ENCODE assay signal across 1 cellular context in the genomic region with DNA sequence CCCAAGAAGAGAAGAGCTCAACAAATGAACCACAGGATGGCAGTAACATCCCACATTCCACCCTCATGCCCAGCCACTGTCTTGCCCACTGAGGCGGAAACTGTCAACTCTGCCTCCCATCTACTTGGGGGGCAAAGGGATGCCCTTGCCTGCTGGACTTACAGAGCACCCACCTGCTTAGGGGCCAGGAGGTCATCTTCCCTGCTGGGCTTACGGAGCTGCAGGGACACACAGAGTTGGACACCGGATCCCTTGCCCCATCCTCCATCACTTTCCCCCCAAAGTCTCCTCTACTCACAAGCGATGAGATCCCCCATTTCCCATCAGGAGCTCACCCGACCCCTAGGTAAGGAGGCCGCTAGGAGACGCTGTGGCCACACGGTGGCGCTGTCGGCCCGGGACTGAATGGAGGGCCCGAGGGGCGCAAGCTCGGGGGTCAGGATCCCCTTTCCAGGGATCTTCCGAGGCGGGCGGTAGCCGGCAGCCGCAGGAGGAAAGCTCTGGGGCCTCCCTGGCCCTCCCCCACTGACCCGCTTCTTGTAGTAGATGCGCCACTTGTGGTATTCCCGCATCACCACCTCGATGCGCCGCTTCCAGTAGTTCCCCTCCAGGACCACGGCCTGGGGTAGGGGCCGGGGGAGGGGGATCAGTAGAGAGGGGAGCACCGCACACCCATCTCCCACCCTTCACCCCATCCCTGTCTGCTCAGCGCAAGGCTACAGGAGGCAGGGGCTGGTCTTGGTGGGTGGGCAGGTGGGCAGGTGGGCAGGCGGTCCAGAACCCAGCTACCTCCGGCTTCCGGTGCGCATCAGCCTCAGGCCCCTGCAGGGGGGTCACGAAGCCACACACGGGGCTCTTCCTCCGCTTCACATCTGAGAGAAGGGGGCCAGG.
TF ChIP-seq lines count a peak whose summit lies in the region.

No MANE protein-coding gene starts in this region.

TF ChIP-seq in HepG2, 621 proteins besides CTCF, POLR2A, EP300 and RAD21 (continues in another document):
- TF ChIP-seq ZNF746 (CRISPR knock-in tag; IDR thresholded peaks at IDR 0.05) (no peak), SALL1 (CRISPR knock-in tag; IDR thresholded peaks at IDR 0.05) (peak; percentile 50), EHMT2 (IDR thresholded peaks at IDR 0.05; ENCODE audit: borderline replicate concordance, low read depth, low read length) (no peak), NFE2L2 (IDR thresholded peaks at IDR 0.05; ENCODE audit: low read length) (no peak), EED (CRISPR knock-in tag; IDR thresholded peaks at IDR 0.05) (no peak), ZNF773 (CRISPR knock-in tag; IDR thresholded peaks at IDR 0.05; ENCODE audit: borderline replicate concordance) (no peak), ZNF879 (CRISPR knock-in tag; IDR thresholded peaks at IDR 0.05) (no peak), ZNF788 (CRISPR knock-in tag; IDR thresholded peaks at IDR 0.05; ENCODE audit: borderline replicate concordance) (no peak; the same call in 1 of the 2 replicates), ZNF333 (CRISPR knock-in tag; IDR thresholded peaks at IDR 0.05; ENCODE audit: borderline replicate concordance) (no peak), NFIC (IDR thresholded peaks at IDR 0.05; ENCODE audit: low read length) (no peak), RBM39 (IDR thresholded peaks at IDR 0.05; ENCODE audit: low read depth, low read length, poor library complexity, severe bottlenecking) (peak; percentile 66), RNF2 (conservative IDR thresholded peaks at IDR 0.05; ENCODE audit: low read depth) (no peak), U2AF1 (optimal IDR thresholded peaks at IDR 0.05; ENCODE audit: low read depth, low read length) (no peak), U2AF2 (IDR thresholded peaks at IDR 0.05; ENCODE audit: low read depth, low read length) (no peak), ZNF629 (CRISPR knock-in tag; conservative IDR thresholded peaks at IDR 0.05) (no peak), HNRNPL (IDR thresholded peaks at IDR 0.05; ENCODE audit: low read depth, low read length) (0 out of 2 replicates have a peak, but pooled peaks have one; percentile 23), STAT5B (CRISPR knock-in tag; IDR thresholded peaks at IDR 0.05) (no peak), MXD1 (CRISPR knock-in tag; IDR thresholded peaks at IDR 0.05) (no peak), ZBTB39 (CRISPR knock-in tag; IDR thresholded peaks at IDR 0.05) (no peak)
- TF ChIP-seq, protein P1, sequence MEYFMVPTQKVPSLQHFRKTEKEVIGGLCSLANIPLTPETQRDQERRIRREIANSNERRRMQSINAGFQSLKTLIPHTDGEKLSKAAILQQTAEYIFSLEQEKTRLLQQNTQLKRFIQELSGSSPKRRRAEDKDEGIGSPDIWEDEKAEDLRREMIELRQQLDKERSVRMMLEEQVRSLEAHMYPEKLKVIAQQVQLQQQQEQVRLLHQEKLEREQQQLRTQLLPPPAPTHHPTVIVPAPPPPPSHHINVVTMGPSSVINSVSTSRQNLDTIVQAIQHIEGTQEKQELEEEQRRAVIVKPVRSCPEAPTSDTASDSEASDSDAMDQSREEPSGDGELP (IDR thresholded peaks at IDR 0.05; ENCODE audit: borderline replicate concordance, low read depth): no peak
- TF ChIP-seq, protein P2, sequence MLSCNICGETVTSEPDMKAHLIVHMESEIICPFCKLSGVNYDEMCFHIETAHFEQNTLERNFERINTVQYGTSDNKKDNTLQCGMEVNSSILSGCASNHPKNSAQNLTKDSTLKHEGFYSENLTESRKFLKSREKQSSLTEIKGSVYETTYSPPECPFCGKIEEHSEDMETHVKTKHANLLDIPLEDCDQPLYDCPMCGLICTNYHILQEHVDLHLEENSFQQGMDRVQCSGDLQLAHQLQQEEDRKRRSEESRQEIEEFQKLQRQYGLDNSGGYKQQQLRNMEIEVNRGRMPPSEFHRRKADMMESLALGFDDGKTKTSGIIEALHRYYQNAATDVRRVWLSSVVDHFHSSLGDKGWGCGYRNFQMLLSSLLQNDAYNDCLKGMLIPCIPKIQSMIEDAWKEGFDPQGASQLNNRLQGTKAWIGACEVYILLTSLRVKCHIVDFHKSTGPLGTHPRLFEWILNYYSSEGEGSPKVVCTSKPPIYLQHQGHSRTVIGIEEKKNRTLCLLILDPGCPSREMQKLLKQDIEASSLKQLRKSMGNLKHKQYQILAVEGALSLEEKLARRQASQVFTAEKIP (CRISPR knock-in tag; IDR thresholded peaks at IDR 0.05; ENCODE audit: borderline replicate concordance): no peak
- TF ChIP-seq, protein P3, sequence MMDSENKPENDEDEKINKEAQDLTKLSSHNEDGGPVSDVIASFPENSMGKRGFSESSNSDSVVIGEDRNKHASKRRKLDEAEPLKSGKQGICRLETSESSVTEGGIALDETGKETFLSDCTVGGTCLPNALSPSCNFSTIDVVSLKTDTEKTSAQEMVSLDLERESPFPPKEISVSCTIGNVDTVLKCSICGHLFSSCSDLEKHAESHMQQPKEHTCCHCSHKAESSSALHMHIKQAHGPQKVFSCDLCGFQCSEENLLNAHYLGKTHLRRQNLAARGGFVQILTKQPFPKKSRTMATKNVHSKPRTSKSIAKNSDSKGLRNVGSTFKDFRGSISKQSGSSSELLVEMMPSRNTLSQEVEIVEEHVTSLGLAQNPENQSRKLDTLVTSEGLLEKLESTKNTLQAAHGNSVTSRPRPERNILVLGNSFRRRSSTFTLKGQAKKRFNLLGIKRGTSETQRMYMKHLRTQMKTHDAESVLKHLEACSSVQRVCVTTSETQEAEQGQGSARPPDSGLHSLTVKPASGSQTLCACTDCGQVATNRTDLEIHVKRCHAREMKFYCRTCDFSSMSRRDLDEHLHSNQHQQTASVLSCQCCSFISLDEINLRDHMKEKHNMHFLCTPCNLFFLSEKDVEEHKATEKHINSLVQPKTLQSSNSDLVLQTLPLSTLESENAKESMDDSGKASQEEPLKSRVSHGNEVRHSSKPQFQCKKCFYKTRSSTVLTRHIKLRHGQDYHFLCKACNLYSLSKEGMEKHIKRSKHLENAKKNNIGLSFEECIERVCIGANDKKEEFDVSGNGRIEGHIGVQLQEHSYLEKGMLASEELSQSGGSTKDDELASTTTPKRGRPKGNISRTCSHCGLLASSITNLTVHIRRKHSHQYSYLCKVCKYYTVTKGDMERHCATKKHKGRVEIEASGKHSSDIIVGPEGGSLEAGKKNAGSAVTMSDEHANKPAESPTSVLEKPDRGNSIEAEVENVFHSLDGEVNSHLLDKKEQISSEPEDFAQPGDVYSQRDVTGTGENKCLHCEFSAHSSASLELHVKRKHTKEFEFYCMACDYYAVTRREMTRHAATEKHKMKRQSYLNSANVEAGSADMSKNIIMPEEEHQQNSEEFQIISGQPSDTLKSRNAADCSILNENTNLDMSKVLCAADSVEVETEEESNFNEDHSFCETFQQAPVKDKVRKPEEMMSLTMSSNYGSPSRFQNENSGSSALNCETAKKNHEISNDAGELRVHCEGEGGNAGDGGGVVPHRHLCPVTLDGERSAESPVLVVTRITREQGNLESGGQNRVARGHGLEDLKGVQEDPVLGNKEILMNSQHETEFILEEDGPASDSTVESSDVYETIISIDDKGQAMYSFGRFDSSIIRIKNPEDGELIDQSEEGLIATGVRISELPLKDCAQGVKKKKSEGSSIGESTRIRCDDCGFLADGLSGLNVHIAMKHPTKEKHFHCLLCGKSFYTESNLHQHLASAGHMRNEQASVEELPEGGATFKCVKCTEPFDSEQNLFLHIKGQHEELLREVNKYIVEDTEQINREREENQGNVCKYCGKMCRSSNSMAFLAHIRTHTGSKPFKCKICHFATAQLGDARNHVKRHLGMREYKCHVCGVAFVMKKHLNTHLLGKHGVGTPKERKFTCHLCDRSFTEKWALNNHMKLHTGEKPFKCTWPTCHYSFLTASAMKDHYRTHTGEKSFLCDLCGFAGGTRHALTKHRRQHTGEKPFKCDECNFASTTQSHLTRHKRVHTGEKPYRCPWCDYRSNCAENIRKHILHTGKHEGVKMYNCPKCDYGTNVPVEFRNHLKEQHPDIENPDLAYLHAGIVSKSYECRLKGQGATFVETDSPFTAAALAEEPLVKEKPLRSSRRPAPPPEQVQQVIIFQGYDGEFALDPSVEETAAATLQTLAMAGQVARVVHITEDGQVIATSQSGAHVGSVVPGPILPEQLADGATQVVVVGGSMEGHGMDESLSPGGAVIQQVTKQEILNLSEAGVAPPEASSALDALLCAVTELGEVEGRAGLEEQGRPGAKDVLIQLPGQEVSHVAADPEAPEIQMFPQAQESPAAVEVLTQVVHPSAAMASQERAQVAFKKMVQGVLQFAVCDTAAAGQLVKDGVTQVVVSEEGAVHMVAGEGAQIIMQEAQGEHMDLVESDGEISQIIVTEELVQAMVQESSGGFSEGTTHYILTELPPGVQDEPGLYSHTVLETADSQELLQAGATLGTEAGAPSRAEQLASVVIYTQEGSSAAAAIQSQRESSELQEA (CRISPR knock-in tag; IDR thresholded peaks at IDR 0.05; ENCODE audit: not compliant biosample characterization): no peak
- TF ChIP-seq, protein P4, sequence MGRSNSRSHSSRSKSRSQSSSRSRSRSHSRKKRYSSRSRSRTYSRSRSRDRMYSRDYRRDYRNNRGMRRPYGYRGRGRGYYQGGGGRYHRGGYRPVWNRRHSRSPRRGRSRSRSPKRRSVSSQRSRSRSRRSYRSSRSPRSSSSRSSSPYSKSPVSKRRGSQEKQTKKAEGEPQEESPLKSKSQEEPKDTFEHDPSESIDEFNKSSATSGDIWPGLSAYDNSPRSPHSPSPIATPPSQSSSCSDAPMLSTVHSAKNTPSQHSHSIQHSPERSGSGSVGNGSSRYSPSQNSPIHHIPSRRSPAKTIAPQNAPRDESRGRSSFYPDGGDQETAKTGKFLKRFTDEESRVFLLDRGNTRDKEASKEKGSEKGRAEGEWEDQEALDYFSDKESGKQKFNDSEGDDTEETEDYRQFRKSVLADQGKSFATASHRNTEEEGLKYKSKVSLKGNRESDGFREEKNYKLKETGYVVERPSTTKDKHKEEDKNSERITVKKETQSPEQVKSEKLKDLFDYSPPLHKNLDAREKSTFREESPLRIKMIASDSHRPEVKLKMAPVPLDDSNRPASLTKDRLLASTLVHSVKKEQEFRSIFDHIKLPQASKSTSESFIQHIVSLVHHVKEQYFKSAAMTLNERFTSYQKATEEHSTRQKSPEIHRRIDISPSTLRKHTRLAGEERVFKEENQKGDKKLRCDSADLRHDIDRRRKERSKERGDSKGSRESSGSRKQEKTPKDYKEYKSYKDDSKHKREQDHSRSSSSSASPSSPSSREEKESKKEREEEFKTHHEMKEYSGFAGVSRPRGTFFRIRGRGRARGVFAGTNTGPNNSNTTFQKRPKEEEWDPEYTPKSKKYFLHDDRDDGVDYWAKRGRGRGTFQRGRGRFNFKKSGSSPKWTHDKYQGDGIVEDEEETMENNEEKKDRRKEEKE (IDR thresholded peaks at IDR 0.05): no peak
- TF ChIP-seq, protein P5, sequence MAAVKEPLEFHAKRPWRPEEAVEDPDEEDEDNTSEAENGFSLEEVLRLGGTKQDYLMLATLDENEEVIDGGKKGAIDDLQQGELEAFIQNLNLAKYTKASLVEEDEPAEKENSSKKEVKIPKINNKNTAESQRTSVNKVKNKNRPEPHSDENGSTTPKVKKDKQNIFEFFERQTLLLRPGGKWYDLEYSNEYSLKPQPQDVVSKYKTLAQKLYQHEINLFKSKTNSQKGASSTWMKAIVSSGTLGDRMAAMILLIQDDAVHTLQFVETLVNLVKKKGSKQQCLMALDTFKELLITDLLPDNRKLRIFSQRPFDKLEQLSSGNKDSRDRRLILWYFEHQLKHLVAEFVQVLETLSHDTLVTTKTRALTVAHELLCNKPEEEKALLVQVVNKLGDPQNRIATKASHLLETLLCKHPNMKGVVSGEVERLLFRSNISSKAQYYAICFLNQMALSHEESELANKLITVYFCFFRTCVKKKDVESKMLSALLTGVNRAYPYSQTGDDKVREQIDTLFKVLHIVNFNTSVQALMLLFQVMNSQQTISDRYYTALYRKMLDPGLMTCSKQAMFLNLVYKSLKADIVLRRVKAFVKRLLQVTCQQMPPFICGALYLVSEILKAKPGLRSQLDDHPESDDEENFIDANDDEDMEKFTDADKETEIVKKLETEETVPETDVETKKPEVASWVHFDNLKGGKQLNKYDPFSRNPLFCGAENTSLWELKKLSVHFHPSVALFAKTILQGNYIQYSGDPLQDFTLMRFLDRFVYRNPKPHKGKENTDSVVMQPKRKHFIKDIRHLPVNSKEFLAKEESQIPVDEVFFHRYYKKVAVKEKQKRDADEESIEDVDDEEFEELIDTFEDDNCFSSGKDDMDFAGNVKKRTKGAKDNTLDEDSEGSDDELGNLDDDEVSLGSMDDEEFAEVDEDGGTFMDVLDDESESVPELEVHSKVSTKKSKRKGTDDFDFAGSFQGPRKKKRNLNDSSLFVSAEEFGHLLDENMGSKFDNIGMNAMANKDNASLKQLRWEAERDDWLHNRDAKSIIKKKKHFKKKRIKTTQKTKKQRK (IDR thresholded peaks at IDR 0.05; ENCODE audit: low read length): no peak
